In genomic region chr4:5758741-5759140, GRCh38 we compare ENCODE assay signal across 8 cellular contexts. TPM values are rescaled to one million over a fixed set of nuclear protein-coding genes. Genes with fewer than 3 reads are reported as not detected.
DNase-seq lines count a peak whose midpoint lies in the region; ATAC-seq and TF ChIP-seq lines count a peak whose summit lies in the region.

No MANE protein-coding gene starts in this region.

- peaks cover 31 to 62% of the 10 kb centered on the region in 2 experiments for H3K79me1 ChIP-seq in IMR-90 (ENCODE audit: low read depth in 1 of 2, low read length in 2 of 2)

- no TSS peak for BruUV-seq in IMR-90 (replicated peaks; lab: Mats Ljungman, UMichigan)

- no peak overlapping the region for H3K23ac ChIP-seq in IMR-90 (ENCODE audit: low read depth, low read length)

- H3K14ac ChIP-seq in IMR-90 (replicated peaks; ENCODE audit: low read depth, low read length): no peak overlapping the region

- H3K9ac ChIP-seq in IMR-90 (ENCODE audit: low read depth, low read length): peak overlapping the region; percentile 5; the same call in 1 of the 2 replicates

- H2BK5ac ChIP-seq in IMR-90 (ENCODE audit: low read depth, low read length, poor library complexity, severe bottlenecking): peak overlapping the region; percentile 91

- H3K27me3 ChIP-seq in IMR-90 (ENCODE audit: control insufficient read depth, insufficient read depth, low read length) (no peaks in the 10 kb centered on the region), Peyer's patch (no peaks in the 10 kb centered on the region)

- peak overlapping the region; percentile 65; the same call in 1 of the 2 replicates for H2BK120ac ChIP-seq in IMR-90 (ENCODE audit: low read depth, low read length)

- no peak overlapping the region for H3K56ac ChIP-seq in IMR-90 (ENCODE audit: extremely low read depth, insufficient read depth, low read length)

- H3K18ac ChIP-seq in IMR-90 (ENCODE audit: low read depth, low read length): no peak overlapping the region

- TF ChIP-seq RAD21 in IMR-90 (IDR thresholded peaks at IDR 0.05; ENCODE audit: low read length): 0 out of 2 replicates have a peak, but pooled peaks have one; percentile 16

- in situ Hi-C loops in IMR-90 (cut with MboI; ENCODE audit: low sequenced_read_pairs): no loop called here

- CTCF ChIA-PET in IMR-90 (lab: Yijun Ruan, JAX): interaction anchor here (0.6 kb wide), 1 partner anchor 289 kb away, joined by 3 read pairs; no protein-coding TSS in a partner anchor

- no peak overlapping the region for H3K4me2 ChIP-seq in IMR-90 (ENCODE audit: low read depth, low read length)

- ATAC-seq in IMR-90 (ENCODE audit: low read depth) (peak; percentile 91), sciatic nerve (no peak)

- H2AK9ac ChIP-seq in IMR-90 (replicated peaks; ENCODE audit: low read depth, low read length, poor library complexity): no peak overlapping the region

- H4K20me1 ChIP-seq in IMR-90 (ENCODE audit: insufficient read depth, low read length): peaks cover 8% of the 10 kb centered on the region

- H3K4me3 ChIP-seq in IMR-90 (ENCODE audit: insufficient read depth, low read depth, low read length) (no peak overlapping the region), cardiac fibroblast (replicated peaks in 1 of 2; ENCODE audit: low read depth in 2 of 2, low read length in 2 of 2) (no peak overlapping the region), Peyer's patch (no peak overlapping the region)

- POLR2A ChIA-PET in IMR-90 (lab: Charles Lee; ENCODE audit: unreplicated experiment): no interaction called here

- no peak for TF ChIP-seq CTCF in IMR-90 (conservative IDR thresholded peaks at IDR 0.05; ENCODE audit: low read depth, low read length)
- TF ChIP-seq CTCF in cardiac fibroblast (IDR thresholded peaks at IDR 0.05; ENCODE audit: low read depth, low read length): no peak
- TF ChIP-seq CTCF in Peyer's patch (IDR thresholded peaks at IDR 0.05): no peak

- dilution Hi-C loops in IMR-90 (cut with HindIII; ENCODE audit: low sequenced_read_pairs, unreplicated experiment): no loop called here

- WGBS in IMR-90 (ENCODE audit: extremely low coverage in 2 of 2, insufficient read length in 1 of 2), 2 experiments: 0% methylated on average over 2 of the region's 7 CpGs; no CpG with 5 or more reads in 1 of the 2 experiments

- no peak overlapping the region for H4K91ac ChIP-seq in IMR-90 (ENCODE audit: insufficient read depth, low read depth, low read length)

- TF ChIP-seq POLR2A in IMR-90 (IDR thresholded peaks at IDR 0.05; ENCODE audit: low read depth, low read length): no peak
- no peak for TF ChIP-seq POLR2A in Peyer's patch (IDR thresholded peaks at IDR 0.05)

- H3K36me3 ChIP-seq in IMR-90 (ENCODE audit: control insufficient read depth, insufficient read depth, low read length) (peaks cover 51% of the 10 kb centered on the region), Peyer's patch (peaks cover 0 to 9% (median 0%) of the 10 kb centered on the region in 3 donors)

- DNase-seq in GM04504 (ENCODE audit: low read depth): peak; percentile 98
- DNase-seq in IMR-90: peak; percentile 99
- peak; percentile 83 to 99 for DNase-seq in cardiac fibroblast (ENCODE audit: low read depth in 2 of 2)
- peak; percentile 37 for DNase-seq in stimulated activated CD4-positive, alpha-beta T cell treated with anti-CD3 and anti-CD28 coated beads, Interleukin-12 subunit alpha, Interleukin-12 subunit beta, amount 100 ng/mL, for 4 hours
- DNase-seq in sciatic nerve (ENCODE audit: low spot score): no peak
- DNase-seq in Peyer's patch: no peak
- no peak for DNase-seq in UCSD-AML1 (lab: John Stamatoyannopoulos, UW; ENCODE audit: unreplicated experiment)
- DNase-seq in T-helper 9 cell: no peak

- H2BK15ac ChIP-seq in IMR-90 (ENCODE audit: low read depth, low read length): 0 out of 3 replicates have a peak overlapping the region, but pooled peaks have one; percentile 80

- H2AFZ ChIP-seq in IMR-90 (replicated peaks; ENCODE audit: low read length, poor library complexity): no peak overlapping the region

- peak overlapping the region in 1 of 2 experiments; percentile 76; a peak in 1 of 4 replicates for H4K8ac ChIP-seq in IMR-90 (ENCODE audit: low read depth in 2 of 2, low read length in 2 of 2)

- H3K4me1 ChIP-seq in IMR-90 (ENCODE audit: control insufficient read depth, insufficient read depth, low read length) (peaks cover 16% of the 10 kb centered on the region), Peyer's patch (no peaks in the 10 kb centered on the region)

- peak overlapping the region; percentile 89; the same call in 1 of the 2 replicates for H3K4ac ChIP-seq in IMR-90 (ENCODE audit: low read depth, low read length)

- intact Hi-C loops in IMR-90 (cut with micrococcal nuclease): loop anchor here (2.0 kb wide), 1 partner anchor 48 kb away; the partner anchor contains the start of gene EVC
- intact Hi-C loops in sciatic nerve (cut with DNase I): no loop called here

- no peak overlapping the region for H4K5ac ChIP-seq in IMR-90 (ENCODE audit: low read depth, low read length)

- peak overlapping the region; percentile 96; the same call in 1 of the 2 replicates for H2AK5ac ChIP-seq in IMR-90 (ENCODE audit: low read depth, low read length)

- H3K27ac ChIP-seq in IMR-90 (ENCODE audit: insufficient read depth, low read length) (peak overlapping the region; percentile 50), Peyer's patch (no peak overlapping the region)

- H3K9me3 ChIP-seq in IMR-90 (ENCODE audit: control insufficient read depth, insufficient read depth, low read length): no peaks in the 10 kb centered on the region
- no peaks in the 10 kb centered on the region for H3K9me3 ChIP-seq in Peyer's patch

- peak overlapping the region; percentile 75; the same call in 1 of the 2 replicates for H2BK20ac ChIP-seq in IMR-90 (ENCODE audit: low read depth, low read length)

- peaks cover 23% of the 10 kb centered on the region for H3K9me1 ChIP-seq in IMR-90 (ENCODE audit: insufficient read depth, low read length)

TF ChIP-seq in IMR-90, 13 proteins besides CTCF, POLR2A, EP300 and RAD21:
- peak; percentile 78 for TF ChIP-seq RCOR1 (IDR thresholded peaks at IDR 0.05; ENCODE audit: insufficient replicate concordance, low read length)
- no peak for TF ChIP-seq RFX5 (IDR thresholded peaks at IDR 0.05; ENCODE audit: low read depth, low read length)
- TF ChIP-seq MAFK (IDR thresholded peaks at IDR 0.05; ENCODE audit: low read depth, low read length): peak; percentile 49
- TF ChIP-seq CHD1 (IDR thresholded peaks at IDR 0.05; ENCODE audit: low read depth, low read length): no peak
- no peak for TF ChIP-seq ELK1 (IDR thresholded peaks at IDR 0.05; ENCODE audit: borderline replicate concordance, low read depth, low read length)
- TF ChIP-seq MXI1 (IDR thresholded peaks at IDR 0.05; ENCODE audit: borderline replicate concordance, low read depth, low read length): peak; percentile 91
- peak; percentile 11; the same call in 1 of the 2 replicates for TF ChIP-seq SMC3 (IDR thresholded peaks at IDR 0.05; ENCODE audit: low read depth, low read length)
- peak; percentile 96 for TF ChIP-seq FOS (IDR thresholded peaks at IDR 0.05; ENCODE audit: low read depth, low read length)
- peak; percentile 60; the same call in 1 of the 2 replicates for TF ChIP-seq MAZ (IDR thresholded peaks at IDR 0.05; ENCODE audit: borderline replicate concordance, low read depth, low read length)
- TF ChIP-seq BHLHE40 (IDR thresholded peaks at IDR 0.05; ENCODE audit: low read depth, low read length): peak; percentile 82
- TF ChIP-seq USF2 (IDR thresholded peaks at IDR 0.05; ENCODE audit: low read depth, low read length): peak; percentile 46; the same call in 1 of the 2 replicates
- no peak for TF ChIP-seq NFE2L2 (IDR thresholded peaks at IDR 0.05; ENCODE audit: low read depth, low read length)
- TF ChIP-seq CEBPB (IDR thresholded peaks at IDR 0.05; ENCODE audit: low read depth, low read length): peak; percentile 97

RNA-seq across cellular contexts. Expression of gene EVC, which starts 47.7 kb away (rescaled TPM):
- 15.3 and 16.8 TPM in 2 replicates for total RNA-seq in IMR-90 (2012; rRNA removed)
- polyA plus RNA-seq in IMR-90 (2012; rRNA removed): 18.8 and 18.9 TPM in 2 replicates
- polyA plus RNA-seq in IMR-90 (2012; cell fraction: cytosol; rRNA removed): 9.8 and 15.9 TPM in 2 replicates
- polyA plus RNA-seq in IMR-90 (2012; cell fraction: nucleus; rRNA removed; ENCODE audit: low replicate concordance): 29.5 and 41.2 TPM in 2 replicates
- 71.3 TPM for total RNA-seq in sciatic nerve
- 10 to 100 TPM in 1 of 4 donors, 1 to 10 TPM in 3; 1.6 to 40.4 (median 4.4) TPM for total RNA-seq in Peyer's patch

RNA-seq across cellular contexts. Expression of gene EVC2, which starts 50.4 kb away (rescaled TPM):
- total RNA-seq in IMR-90 (2012; rRNA removed) (5.8 and 5.9 TPM in 2 replicates), sciatic nerve (12.5 TPM), Peyer's patch (10 to 100 TPM in 1 of 4 donors, 1 to 10 TPM in 2, under 1 TPM in 1; 0.70 to 32.2 (median 4.1) TPM)
- polyA plus RNA-seq in IMR-90 (2012; rRNA removed): 2.4 and 2.7 TPM in 2 replicates
- polyA plus RNA-seq in IMR-90 (2012; cell fraction: cytosol; rRNA removed): 1.5 and 1.9 TPM in 2 replicates
- 6.1 and 7.2 TPM in 2 replicates for polyA plus RNA-seq in IMR-90 (2012; cell fraction: nucleus; rRNA removed; ENCODE audit: low replicate concordance)

Comparison
In these comparisons a context has a peak if more than half of its experiments do, and no peak if none do; other contexts are left out.
1. DNase-seq: peak in GM04504 (single experiment), IMR-90 (single experiment), cardiac fibroblast (2 of 2) and stimulated activated CD4-positive, alpha-beta T cell treated with anti-CD3 and anti-CD28 coated beads, Interleukin-12 subunit alpha, Interleukin-12 subunit beta, amount 100 ng/mL, for 4 hours (single experiment); none in sciatic nerve (single experiment), Peyer's patch (0 of 3), UCSD-AML1 (single experiment) and T-helper 9 cell (single experiment).